In genomic region chr4:51932261-51932660, GRCh38 we compare ENCODE assay signal across 19 cellular contexts.
DNase-seq lines count a peak whose midpoint lies in the region; ATAC-seq and TF ChIP-seq lines count a peak whose summit lies in the region.
"Had no signal": no experiment of that assay in that cellular context is flagged by ENCODE, and none has a peak within 500 bp of the region (broad histone marks: within the 10 kb centered on the region; RNA-seq: fewer than 3 reads in every experiment).

No MANE protein-coding gene starts in this region.

- ATAC-seq in left lung, result no peak
- no peak for ATAC-seq in HG02642 (IDR thresholded peaks at IDR 0.05; ENCODE audit: poor library complexity, unreplicated experiment)
- ATAC-seq: K562 had no signal

- H3K4me3 ChIP-seq in left lung, result no peak overlapping the region
- H3K4me3 ChIP-seq in endodermal cell (ENCODE audit: low read length), result no peak overlapping the region
- H3K4me3 ChIP-seq: K562 had no signal

- no peaks in the 10 kb centered on the region for H3K4me1 Mint-ChIP-seq in HFFc6 (ENCODE audit: low read depth)
- H3K4me1 Mint-ChIP-seq in chondrocyte (ENCODE audit: low read depth), result peaks cover 30% of the 10 kb centered on the region
- peaks cover 7% of the 10 kb centered on the region for H3K4me1 Mint-ChIP-seq in endodermal cell

- 80 to 83% methylated on average over 1 to 2 of the region's 2 CpGs for WGBS in endodermal cell (ENCODE audit: insufficient coverage in 1 of 2, insufficient read length in 1 of 2), 2 experiments

- TF ChIP-seq CTCF in HFFc6 (IDR thresholded peaks at IDR 0.05) (no peak), chondrocyte (IDR thresholded peaks at IDR 0.05) (no peak), left lung (IDR thresholded peaks at IDR 0.05) (no peak), endodermal cell (conservative IDR thresholded peaks at IDR 0.05) (no peak)

- H3K36me3 ChIP-seq in left lung (no peaks in the 10 kb centered on the region), endodermal cell (ENCODE audit: control insufficient read depth, insufficient read depth, low read length) (no peaks in the 10 kb centered on the region)
- H3K36me3 ChIP-seq: WERI-Rb-1 had no signal

- intact Hi-C loops in left lung (cut with DNase I), result no loop called here

- H3K27me3 ChIP-seq in left lung, result no peaks in the 10 kb centered on the region
- peaks cover 25% of the 10 kb centered on the region for H3K27me3 ChIP-seq in endodermal cell (ENCODE audit: control insufficient read depth, insufficient read depth, low read length, poor library complexity, severe bottlenecking)

- H3K9me3 Mint-ChIP-seq in HFFc6 (no peaks in the 10 kb centered on the region), chondrocyte (ENCODE audit: low read depth) (no peaks in the 10 kb centered on the region), endodermal cell (peaks cover 3% of the 10 kb centered on the region)
- H3K9me3 Mint-ChIP-seq: activated T-helper 1 cell treated with anti-CD3 and anti-CD28 coated beads, Interleukin-12 subunit alpha, Interleukin-12 subunit beta, Interleukin-2, Interleukin-4 antibody, amounts not matched to agents 30 ng/mL and 10 ng/mL and 1 ng/mL, durations not matched to agents 14 hours and 24 hours and 36 hours had no signal

- H3K9me3 ChIP-seq in left lung (no peaks in the 10 kb centered on the region), endodermal cell (ENCODE audit: control insufficient read depth, low read length) (no peaks in the 10 kb centered on the region)

- DNase-seq in AG08396 (ENCODE audit: low spot score) (peak; percentile 23), HFFc6 (peak; percentile 2), chondrocyte (ENCODE audit: low spot score) (no peak), medulla oblongata (ENCODE audit: extremely low spot score) (peak; percentile 34), left lung (no peak), superior temporal gyrus (ENCODE audit: extremely low spot score) (no peak), endodermal cell (no peak)
- DNase-seq: DMS53; NCI-H1105; NCI-H82; stimulated activated CD4-positive, alpha-beta T cell treated with anti-CD3 and anti-CD28 coated beads, Interleukin-4, amount 100 ng/mL, for 24 hours; stimulated activated CD8-positive, alpha-beta memory T cell treated with anti-CD3 and anti-CD28 coated beads, Interleukin-4, amount 100 ng/mL, for 48 hours; WERI-Rb-1 had no signal

- H3K9ac ChIP-seq in endodermal cell (ENCODE audit: extremely low read depth, low read length, poor library complexity, severe bottlenecking), result no peak overlapping the region

- H3K36me3 Mint-ChIP-seq in HFFc6 (ENCODE audit: low read depth) (no peaks in the 10 kb centered on the region), chondrocyte (ENCODE audit: low read depth) (no peaks in the 10 kb centered on the region), endodermal cell (ENCODE audit: low read depth) (no peaks in the 10 kb centered on the region)

- peaks cover 12% of the 10 kb centered on the region for H3K27me3 Mint-ChIP-seq in HFFc6 (ENCODE audit: insufficient read depth)
- peaks cover 9% of the 10 kb centered on the region for H3K27me3 Mint-ChIP-seq in chondrocyte (ENCODE audit: low read depth)
- peaks cover 23% of the 10 kb centered on the region for H3K27me3 Mint-ChIP-seq in endodermal cell (ENCODE audit: insufficient read depth)

- H3K4me3 Mint-ChIP-seq in HFFc6, result no peak overlapping the region
- H3K4me3 Mint-ChIP-seq in chondrocyte (ENCODE audit: unreplicated experiment), result no peak overlapping the region
- no peak overlapping the region for H3K4me3 Mint-ChIP-seq in endodermal cell
- H3K4me3 Mint-ChIP-seq: activated T-helper 1 cell treated with anti-CD3 and anti-CD28 coated beads, Interleukin-12 subunit alpha, Interleukin-12 subunit beta, Interleukin-2, Interleukin-4 antibody, amounts not matched to agents 30 ng/mL and 10 ng/mL and 1 ng/mL, durations not matched to agents 14 hours and 24 hours and 36 hours had no signal

- no peaks in the 10 kb centered on the region for H3K4me1 ChIP-seq in left lung
- peaks cover 4% of the 10 kb centered on the region for H3K4me1 ChIP-seq in endodermal cell (ENCODE audit: control insufficient read depth, insufficient read depth, low read length)

- H3K27ac ChIP-seq in left lung, result no peak overlapping the region
- no peak overlapping the region for H3K27ac ChIP-seq in endodermal cell (ENCODE audit: low read depth, low read length)
- H3K27ac ChIP-seq: C4-2B, HL-60, RWPE1, WERI-Rb-1 had no signal

- H3K27ac Mint-ChIP-seq in HFFc6 (no peak overlapping the region), chondrocyte (ENCODE audit: unreplicated experiment) (peak overlapping the region; percentile 76), endodermal cell (no peak overlapping the region)
- H3K27ac Mint-ChIP-seq: activated T-helper 1 cell treated with anti-CD3 and anti-CD28 coated beads, Interleukin-12 subunit alpha, Interleukin-12 subunit beta, Interleukin-2, Interleukin-4 antibody, amounts not matched to agents 30 ng/mL and 10 ng/mL and 1 ng/mL, durations not matched to agents 14 hours and 24 hours and 36 hours had no signal

Comparison
In these comparisons a context has a peak if more than half of its experiments do, and no peak if none do; other contexts are left out.
1. DNase-seq: peak in AG08396 (single experiment), HFFc6 (single experiment) and medulla oblongata (single experiment); none in chondrocyte (single experiment), left lung (0 of 2), superior temporal gyrus (single experiment) and endodermal cell (single experiment).